Comparison of ENCODE assay signal across 9 cellular contexts in the genomic region with DNA sequence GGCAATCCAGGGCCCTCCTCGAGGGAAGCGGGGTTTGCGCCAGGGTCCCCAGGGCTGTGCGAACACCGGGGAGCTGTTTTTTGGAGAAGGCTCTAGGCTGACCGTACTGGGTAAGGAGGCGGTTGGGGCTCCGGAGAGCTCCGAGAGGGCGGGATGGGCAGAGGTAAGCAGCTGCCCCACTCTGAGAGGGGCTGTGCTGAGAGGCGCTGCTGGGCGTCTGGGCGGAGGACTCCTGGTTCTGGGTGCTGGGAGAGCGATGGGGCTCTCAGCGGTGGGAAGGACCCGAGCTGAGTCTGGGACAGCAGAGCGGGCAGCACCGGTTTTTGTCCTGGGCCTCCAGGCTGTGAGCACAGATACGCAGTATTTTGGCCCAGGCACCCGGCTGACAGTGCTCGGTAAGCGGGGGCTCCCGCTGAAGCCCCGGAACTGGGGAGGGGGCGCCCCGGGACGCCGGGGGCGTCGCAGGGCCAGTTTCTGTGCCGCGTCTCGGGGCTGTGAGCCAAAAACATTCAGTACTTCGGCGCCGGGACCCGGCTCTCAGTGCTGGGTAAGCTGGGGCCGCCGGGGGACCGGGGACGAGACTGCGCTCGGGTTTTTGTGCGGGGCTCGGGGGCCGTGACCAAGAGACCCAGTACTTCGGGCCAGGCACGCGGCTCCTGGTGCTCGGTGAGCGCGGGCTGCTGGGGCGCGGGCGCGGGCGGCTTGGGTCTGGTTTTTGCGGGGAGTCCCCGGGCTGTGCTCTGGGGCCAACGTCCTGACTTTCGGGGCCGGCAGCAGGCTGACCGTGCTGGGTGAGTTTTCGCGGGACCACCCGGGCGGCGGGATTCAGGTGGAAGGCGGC. TPM values are rescaled to one million over a fixed set of nuclear protein-coding genes. Genes with fewer than 3 reads are reported as not detected.
DNase-seq lines count a peak whose midpoint lies in the region; ATAC-seq and TF ChIP-seq lines count a peak whose summit lies in the region.
"Had no signal": no experiment of that assay in that cellular context is flagged by ENCODE, and none has a peak within 500 bp of the region (broad histone marks: within the 10 kb centered on the region; RNA-seq: fewer than 3 reads in every experiment).

No MANE protein-coding gene starts in this region.

- H3K4me3 Mint-ChIP-seq in activated T-cell treated with anti-CD3 and anti-CD28 coated beads, Interleukin-2, amount 50 U/mL, for 72 hours, result peak overlapping the region; percentile 94 to 100

- H3K4me3 ChIP-seq in iPS-15b (ENCODE audit: low read depth, low read length) (peak overlapping the region; percentile 64), stomach (peak overlapping the region; percentile 39 to 50 (median 46))

- no peaks in the 10 kb centered on the region for H3K9me3 Mint-ChIP-seq in activated T-cell treated with anti-CD3 and anti-CD28 coated beads, Interleukin-2, amount 50 U/mL, for 72 hours

- H3K9me3 ChIP-seq in iPS-15b (ENCODE audit: control insufficient read depth, insufficient read depth, low read length), result no peaks in the 10 kb centered on the region
- H3K9me3 ChIP-seq in stomach, result no peaks in the 10 kb centered on the region
- H3K9me3 ChIP-seq: neutrophil had no signal

- peak overlapping the region; percentile 32 for H3K9ac ChIP-seq in iPS-15b (ENCODE audit: low read depth, low read length)

- ATAC-seq in GM18517 (IDR thresholded peaks at IDR 0.05; ENCODE audit: unreplicated experiment) (peak; percentile 45), HG02763 (IDR thresholded peaks at IDR 0.05; ENCODE audit: unreplicated experiment) (peak; percentile 31)
- peak; percentile 3 to 5 for ATAC-seq in activated T-cell treated with anti-CD3 and anti-CD28 coated beads, Interleukin-2, amount 50 U/mL, for 72 hours (replicated peaks in 1 of 2)

- WGBS in stomach, 5 donors, result 3 to 12% (median 4%) methylated on average over 29 to 69 of the region's 69 CpGs

- no peak for TF ChIP-seq CTCF in stomach (IDR thresholded peaks at IDR 0.05)

- H3K27ac ChIP-seq in stomach, result peak overlapping the region; percentile 46 to 77 (median 71)
- H3K27ac ChIP-seq: neutrophil had no signal

- H3K4me1 ChIP-seq in iPS-15b (ENCODE audit: control insufficient read depth, insufficient read depth, low read length), result peaks cover 26% of the 10 kb centered on the region
- peaks cover 17 to 21% (median 20%) of the 10 kb centered on the region in 4 donors for H3K4me1 ChIP-seq in stomach

- no peaks in the 10 kb centered on the region for H3K36me3 ChIP-seq in iPS-15b (ENCODE audit: control insufficient read depth, insufficient read depth, low read length)
- H3K36me3 ChIP-seq in stomach, result no peaks in the 10 kb centered on the region
- H3K36me3 ChIP-seq: neutrophil had no signal

- H3K27me3 ChIP-seq in iPS-15b (ENCODE audit: control insufficient read depth, insufficient read depth, low read length) (peaks cover 91% of the 10 kb centered on the region), stomach (peaks cover 8 to 85% (median 28%) of the 10 kb centered on the region in 3 donors)

- POLR2A ChIA-PET in HEK293T (lab: Yijun Ruan, JAX), result no interaction called here

- H3K27me3 Mint-ChIP-seq in activated T-cell treated with anti-CD3 and anti-CD28 coated beads, Interleukin-2, amount 50 U/mL, for 72 hours (ENCODE audit: low read depth), result no peaks in the 10 kb centered on the region

- no peak for TF ChIP-seq EP300 in stomach (IDR thresholded peaks at IDR 0.05)

- DNase-seq in activated T-cell treated with anti-CD3 and anti-CD28 coated beads, Interleukin-2, amount 50 U/mL, for 72 hours, result no peak
- no peak for DNase-seq in stomach
- no peak for DNase-seq in HEK293T (ENCODE audit: extremely low spot score)
- DNase-seq in AG20443 (ENCODE audit: low spot score), result no peak
- no peak for DNase-seq in NCI-H2107 treated with DMSO at 0.1 percent for 48 hours (lab: John Stamatoyannopoulos, UW; ENCODE audit: unreplicated experiment)

- CTCF ChIA-PET in HEK293T (lab: Yijun Ruan, JAX), result no interaction called here

- H3K4me1 Mint-ChIP-seq in activated T-cell treated with anti-CD3 and anti-CD28 coated beads, Interleukin-2, amount 50 U/mL, for 72 hours (ENCODE audit: low read depth), result peaks cover 63% of the 10 kb centered on the region

- intact Hi-C loops in stomach (cut with DNase I; ENCODE audit: low total_unique reads), result no loop called here

- peaks cover 44 to 62% of the 10 kb centered on the region in 2 donors for H3K36me3 Mint-ChIP-seq in activated T-cell treated with anti-CD3 and anti-CD28 coated beads, Interleukin-2, amount 50 U/mL, for 72 hours (ENCODE audit: insufficient read depth in 2 of 2)

- H3K27ac Mint-ChIP-seq in activated T-cell treated with anti-CD3 and anti-CD28 coated beads, Interleukin-2, amount 50 U/mL, for 72 hours, result peak overlapping the region; percentile 98

- no peak for TF ChIP-seq POLR2A in stomach (IDR thresholded peaks at IDR 0.05)

TF ChIP-seq in HEK293T, 16 proteins besides CTCF, POLR2A, EP300 and RAD21:
- TF ChIP-seq TARDBP (IDR thresholded peaks at IDR 0.05) (no peak), L3MBTL2 (conservative IDR thresholded peaks at IDR 0.05) (no peak)

RNA-seq across cellular contexts. Expression of a gene that starts 26.0 kb away (rescaled TPM):
- total RNA-seq in activated T-cell treated with anti-CD3 and anti-CD28 coated beads, Interleukin-2, amount 50 U/mL, for 72 hours, result not detected
- 10 to 100 TPM in 1 of 5 donors, 1 to 10 TPM in 1, not detected in 3; 1.3 to 86.1 TPM for total RNA-seq in stomach
- 10 to 100 TPM; 51.4 to 69.4 (median 59.1) TPM for polyA plus RNA-seq in stomach

RNA-seq across cellular contexts. Expression of a gene that starts 47.4 kb away (rescaled TPM):
- total RNA-seq in activated T-cell treated with anti-CD3 and anti-CD28 coated beads, Interleukin-2, amount 50 U/mL, for 72 hours, result not detected
- total RNA-seq in stomach, result 10 to 100 TPM in 1 of 5 donors, 1 to 10 TPM in 1, not detected in 3; 10.0 to 20.4 TPM
- polyA plus RNA-seq in stomach, result 100 to 1,000 TPM in 2 of 3 donors, 10 to 100 TPM in 1; 61.0 to 233 (median 196) TPM

RNA-seq across cellular contexts. Expression of a gene that starts 58.2 kb away (rescaled TPM):
- total RNA-seq in activated T-cell treated with anti-CD3 and anti-CD28 coated beads, Interleukin-2, amount 50 U/mL, for 72 hours, result 10 to 100 TPM; 10.9 to 13.6 TPM
- 1 to 10 TPM; 5.4 to 9.6 (median 8.0) TPM for total RNA-seq in stomach
- 10 to 100 TPM in 2 of 3 donors, 1 to 10 TPM in 1; 6.2 to 23.1 (median 19.3) TPM for polyA plus RNA-seq in stomach
